In genomic region chr4:3389879-3390840, GRCh38 we compare ENCODE assay signal across 1 cellular context.
TF ChIP-seq lines count a peak whose summit lies in the region.

No MANE protein-coding gene starts in this region.

TF ChIP-seq in GM23338, 12 proteins besides CTCF, POLR2A, EP300 and RAD21 (continued from another document):
- no peak for TF ChIP-seq ETS1 (IDR thresholded peaks at IDR 0.05)
- TF ChIP-seq NANOG (IDR thresholded peaks at IDR 0.05; ENCODE audit: borderline replicate concordance) = no peak
- no peak for TF ChIP-seq ZNF114 (CRISPR knock-in tag; IDR thresholded peaks at IDR 0.05)
- TF ChIP-seq EZH2 (IDR thresholded peaks at IDR 0.05; ENCODE audit: low read depth, unreplicated experiment) = no peak
- no peak for TF ChIP-seq CREB1 (CRISPR knock-in tag; IDR thresholded peaks at IDR 0.05; ENCODE audit: low read depth)
- no peak for TF ChIP-seq ZNF331 (CRISPR knock-in tag; IDR thresholded peaks at IDR 0.05; ENCODE audit: low read depth)
- no peak for TF ChIP-seq ZNF462 (CRISPR knock-in tag; IDR thresholded peaks at IDR 0.05)
